7 cellular contexts compared by ENCODE assay signal in the genomic region with DNA sequence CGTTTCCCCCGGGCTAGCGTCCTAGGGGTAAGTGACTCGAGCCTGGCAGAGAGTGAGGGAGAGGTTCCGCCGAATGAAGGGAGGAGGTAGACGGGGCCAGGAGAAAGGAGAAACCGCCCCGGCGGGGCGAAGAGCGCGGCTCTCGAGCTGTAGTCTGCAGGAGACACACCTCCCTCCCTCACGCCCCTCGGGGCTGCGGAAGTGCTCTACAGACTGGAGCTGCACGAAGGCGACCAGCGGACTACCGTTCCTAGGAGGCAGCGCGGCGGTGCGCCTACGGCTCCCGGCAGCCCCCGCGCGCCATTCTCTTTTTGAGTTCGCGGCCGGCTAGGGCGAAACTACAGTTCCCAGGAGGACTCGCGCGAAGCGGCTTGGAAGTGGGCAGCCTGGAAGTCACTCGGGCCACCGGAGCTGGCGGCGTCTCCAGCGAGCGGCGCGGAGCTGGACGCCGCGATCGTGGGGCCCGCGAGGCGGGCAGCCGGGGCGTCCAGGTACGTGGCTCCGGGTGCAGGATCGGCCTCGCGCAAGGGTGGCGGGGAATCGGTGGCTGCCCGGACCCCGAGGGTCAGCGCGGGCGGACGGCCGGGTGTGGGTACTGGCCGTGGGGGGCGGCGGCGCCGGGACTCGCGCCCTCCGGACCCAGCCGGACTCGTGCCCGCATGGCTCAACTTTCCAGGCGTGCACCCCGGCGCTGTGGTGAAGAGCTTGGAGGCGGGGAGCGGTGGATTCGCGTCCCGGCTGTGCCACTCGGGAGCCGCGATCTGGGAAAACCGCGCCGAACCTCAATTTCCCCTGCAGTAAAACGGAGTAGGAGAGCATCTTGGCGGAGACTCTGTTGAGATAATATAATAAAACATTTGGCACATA. TPM values are rescaled to one million over a fixed set of nuclear protein-coding genes. Genes with fewer than 3 reads are reported as not detected.
DNase-seq lines count a peak whose midpoint lies in the region; ATAC-seq, FAIRE-seq and TF ChIP-seq lines count a peak whose summit lies in the region.

A gene with protein sequence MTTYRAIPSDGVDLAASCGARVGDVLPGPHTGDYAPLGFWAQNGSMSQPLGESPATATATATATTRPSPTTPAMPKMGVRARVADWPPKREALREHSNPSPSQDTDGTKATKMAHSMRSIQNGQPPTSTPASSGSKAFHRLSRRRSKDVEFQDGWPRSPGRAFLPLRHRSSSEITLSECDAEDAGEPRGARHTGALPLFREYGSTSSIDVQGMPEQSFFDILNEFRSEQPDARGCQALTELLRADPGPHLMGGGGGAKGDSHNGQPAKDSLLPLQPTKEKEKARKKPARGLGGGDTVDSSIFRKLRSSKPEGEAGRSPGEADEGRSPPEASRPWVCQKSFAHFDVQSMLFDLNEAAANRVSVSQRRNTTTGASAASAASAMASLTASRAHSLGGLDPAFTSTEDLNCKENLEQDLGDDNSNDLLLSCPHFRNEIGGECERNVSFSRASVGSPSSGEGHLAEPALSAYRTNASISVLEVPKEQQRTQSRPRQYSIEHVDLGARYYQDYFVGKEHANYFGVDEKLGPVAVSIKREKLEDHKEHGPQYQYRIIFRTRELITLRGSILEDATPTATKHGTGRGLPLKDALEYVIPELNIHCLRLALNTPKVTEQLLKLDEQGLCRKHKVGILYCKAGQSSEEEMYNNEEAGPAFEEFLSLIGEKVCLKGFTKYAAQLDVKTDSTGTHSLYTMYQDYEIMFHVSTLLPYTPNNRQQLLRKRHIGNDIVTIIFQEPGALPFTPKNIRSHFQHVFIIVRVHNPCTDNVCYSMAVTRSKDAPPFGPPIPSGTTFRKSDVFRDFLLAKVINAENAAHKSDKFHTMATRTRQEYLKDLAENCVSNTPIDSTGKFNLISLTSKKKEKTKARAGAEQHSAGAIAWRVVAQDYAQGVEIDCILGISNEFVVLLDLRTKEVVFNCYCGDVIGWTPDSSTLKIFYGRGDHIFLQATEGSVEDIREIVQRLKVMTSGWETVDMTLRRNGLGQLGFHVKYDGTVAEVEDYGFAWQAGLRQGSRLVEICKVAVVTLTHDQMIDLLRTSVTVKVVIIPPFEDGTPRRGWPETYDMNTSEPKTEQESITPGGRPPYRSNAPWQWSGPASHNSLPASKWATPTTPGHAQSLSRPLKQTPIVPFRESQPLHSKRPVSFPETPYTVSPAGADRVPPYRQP (N-terminal part only) (plus strand): TSS at position 341 of the 867 bp plus-strand sequence. CDS start 174,358 bp downstream, outside the sequence.

- POLR2A ChIA-PET in GM12878 (lab: Charles Lee), result interaction anchor here (0.7 to 4.7 kb wide), 17 partner anchors 8 to 141 kb away, joined by 3 to 34 read pairs (median 4); no protein-coding TSS in a partner anchor

- H3K9me3 ChIP-seq in GM12878 (replicated peaks; ENCODE audit: control insufficient read depth, insufficient read depth, low read length), result no peaks in the 10 kb centered on the region

- CTCF ChIA-PET in GM12878 (lab: Yijun Ruan, JAX), result interaction anchor here (0.7 to 11.9 kb wide), 18 partner anchors 17 to 496 kb away, joined by 3 to 183 read pairs (median 4); a partner anchor contains a TSS

- H3K4me1 ChIP-seq in GM12878 (ENCODE audit: control insufficient read depth, insufficient read depth, low read length), result peaks cover 25% of the 10 kb centered on the region

- H3K36me3 ChIP-seq in GM12878 (ENCODE audit: control insufficient read depth in 2 of 2, insufficient read depth in 2 of 2, low read length in 1 of 2), result peaks cover 0 to 4% of the 10 kb centered on the region in 2 experiments; a peak in 1 of 4 replicates

- peak within 1 kb of the TSS; percentile 88 for H3K9ac ChIP-seq in GM12878 (ENCODE audit: control insufficient read depth, insufficient read depth, low read length)

- BruUV-seq in GM12878 (replicated peaks; lab: Mats Ljungman, UMichigan), result no TSS peak

- H3K79me2 ChIP-seq in GM12878 (ENCODE audit: control insufficient read depth, insufficient read depth, low read length), result peaks cover 51% of the 10 kb centered on the region

- ATAC-seq in GM18508 (IDR thresholded peaks at IDR 0.05; ENCODE audit: insufficient read depth, unreplicated experiment) (peak; percentile 58), HG03025 (IDR thresholded peaks at IDR 0.05; ENCODE audit: low FRiP score, unreplicated experiment) (peak; percentile 76), GM12878 (peak; percentile 92), sciatic nerve (peak; percentile 98)

- no peaks in the 10 kb centered on the region for H4K20me1 ChIP-seq in GM12878 (ENCODE audit: control insufficient read depth, insufficient read depth)

- SMC1A ChIA-PET in GM12878 (lab: Charles Lee; ENCODE audit: uncharacterized antibody, unreplicated experiment), result interaction anchor here (0.9 to 8.8 kb wide), 30 partner anchors 11 to 941 kb away, joined by 3 to 119 read pairs (median 6); a partner anchor contains a TSS

- peak within 1 kb of the TSS; percentile 64 for H3K27ac ChIP-seq in GM12878 (ENCODE audit: control insufficient read depth, insufficient read depth)

- H3K27me3 ChIP-seq in GM12878 (replicated peaks in 1 of 2; ENCODE audit: control insufficient read depth in 2 of 2, insufficient read depth in 2 of 2, low read length in 1 of 2), result no peaks in the 10 kb centered on the region

- 1% methylated on average over 92 of the region's 96 CpGs for WGBS in GM12878 (ENCODE audit: insufficient coverage, insufficient replicate concordance, low lambda C conversion rate, missing lambda C conversion rate)

- intact Hi-C loops in GM12878 (cut with micrococcal nuclease; ENCODE audit: unreplicated experiment) (loop anchor here (1.0 to 5.0 kb wide), 3 partner anchors 100 to 190 kb away; no protein-coding TSS in a partner anchor), sciatic nerve (cut with DNase I) (loop anchor here (10.0 kb wide), 1 partner anchor 188 kb away; no protein-coding TSS in a partner anchor)

- H2AFZ ChIP-seq in GM12878 (ENCODE audit: control insufficient read depth, low read depth, low read length), result peak within 1 kb of the TSS; percentile 95

- peak within 1 kb of the TSS; percentile 97 for H3K4me2 ChIP-seq in GM12878 (ENCODE audit: control insufficient read depth, insufficient read depth)

- peak within 1 kb of the TSS; percentile 98 for H3K4me3 ChIP-seq in GM12878

- no peak for FAIRE-seq in GM12878 (lab: Jason Lieb, UNC)

- RAD21 ChIA-PET in GM12878 (lab: Charles Lee; ENCODE audit: unreplicated experiment), result interaction anchor here (0.7 to 9.9 kb wide), 31 partner anchors 8 to 496 kb away, joined by 3 to 98 read pairs (median 6); a partner anchor contains a TSS

- 0 out of 4 replicates have a peak, but pooled peaks of 1 of the 2 experiments have one; percentile 6 for TF ChIP-seq EP300 in GM12878 (IDR thresholded peaks at IDR 0.05; ENCODE audit: borderline replicate concordance in 1 of 2, control insufficient read depth in 1 of 2, low read depth in 2 of 2, low read length in 2 of 2)

- in situ Hi-C loops in GM12878 (cut with MboI), result no loop called here

- no peak for TF ChIP-seq RAD21 in GM12878 (IDR thresholded peaks at IDR 0.05; ENCODE audit: insufficient read depth, low read depth, low read length)

- TF ChIP-seq POLR2A in GM12878 (IDR thresholded peaks at IDR 0.05; ENCODE audit: low read depth, low read length), result peak; percentile 79

- no peak for TF ChIP-seq CTCF in GM12878 (IDR thresholded peaks at IDR 0.05 in 2 of 3, conservative IDR thresholded peaks at IDR 0.05 in 1 of 3; ENCODE audit: control insufficient read depth in 2 of 3, extremely low read depth in 1 of 3, insufficient read depth in 1 of 3, low read depth in 3 of 3, low read length in 3 of 3)

- DNase-seq in NCI-H2081 (lab: John Stamatoyannopoulos, UW), result peak; percentile 97
- peak; percentile 94 for DNase-seq in T1000 (lab: John Stamatoyannopoulos, UW)
- peak; percentile 83 for DNase-seq in GM12878 (ENCODE audit: low read depth, low spot score)
- peak; percentile 39 to 98 (median 92) for DNase-seq in hypothalamus (lab: John Stamatoyannopoulos, UW)
- peak; percentile 95 for DNase-seq in sciatic nerve (ENCODE audit: low spot score)

TF ChIP-seq in GM12878, 131 proteins besides CTCF, POLR2A, EP300 and RAD21 (continues in another document):
- TF ChIP-seq MXI1 (IDR thresholded peaks at IDR 0.05; ENCODE audit: low read depth, low read length) (peak; percentile 78; the same call in 1 of the 2 replicates), HDGF (IDR thresholded peaks at IDR 0.05) (no peak; the same call in none of the 2 replicates), IKZF2 (IDR thresholded peaks at IDR 0.05) (peak in 1 of 2 experiments; percentile 34; a peak in 1 of 4 replicates), ATF7 (IDR thresholded peaks at IDR 0.05; ENCODE audit: low read depth) (0 out of 2 replicates have a peak, but pooled peaks have one; percentile 8), MEF2A (IDR thresholded peaks at IDR 0.05; ENCODE audit: insufficient read depth, low read depth, low read length) (0 out of 2 replicates have a peak, but pooled peaks have one; percentile 30), MYC (IDR thresholded peaks at IDR 0.05; ENCODE audit: insufficient read depth, insufficient read length, insufficient replicate concordance, low read length, severe bottlenecking) (peak; percentile 37), BACH1 (IDR thresholded peaks at IDR 0.05; ENCODE audit: borderline replicate concordance) (peak; percentile 71; the same call in 1 of the 2 replicates), YY1 (IDR thresholded peaks at IDR 0.05; ENCODE audit: low read depth, low read length) (peak; percentile 92), RB1 (IDR thresholded peaks at IDR 0.05; ENCODE audit: borderline replicate concordance) (peak; percentile 57; the same call in 1 of the 2 replicates), ZNF207 (IDR thresholded peaks at IDR 0.05; ENCODE audit: borderline replicate concordance) (0 out of 2 replicates have a peak, but pooled peaks have one; percentile 39)

RNA-seq across cellular contexts. Expression of the gene that starts here (rescaled TPM):
- total RNA-seq in GM12878 (2013; cell fraction: nucleolus; rRNA removed), result 281 and 318 TPM in 2 replicates
- total RNA-seq in GM12878 (2014; rRNA removed) (21.8 and 23.7 TPM in 2 replicates), GM12878 (2014; rRNA removed; fragmentation: Illumina TruSeq; extraction: Trizol) (25.1 and 25.2 TPM in 2 replicates), GM12878 (2021) (66.2 and 71.1 TPM in 2 replicates), sciatic nerve (26.1 TPM)
- 10.4 TPM for polyA plus RNA-seq in GM12878 (2011; ENCODE audit: low read depth)
- polyA plus RNA-seq in GM12878 (2011; rRNA removed) (8.5 and 14.3 TPM in 2 replicates), GM12878 (2014; fragmentation: Illumina TruSeq; extraction: Trizol) (14.5 and 19.1 TPM in 2 replicates), GM12878 (2014; fragmentation: Nextera tagmentation; extraction: Ambion mirVana) (under 1 TPM; 0.24 to 0.63 TPM), GM12878 (2014; rRNA removed) (19.2 and 24.2 TPM in 2 replicates), GM12878 (2016; fragmentation: Nextera tagmentation; extraction: Ambion mirVana) (10 to 100 TPM; 17.7 to 23.3 TPM)
- 10.2 and 16.8 TPM in 2 replicates for polyA plus RNA-seq in GM12878 (2011; cell fraction: cytosol; rRNA removed)
- polyA plus RNA-seq in GM12878 (2011; cell fraction: nucleus; rRNA removed), result 17.8 and 28.7 TPM in 2 replicates
- polyA plus RNA-seq in GM12878 (2012), result 19.0 and 28.9 TPM in 2 replicates
- polyA minus RNA-seq in GM12878 (2011; rRNA and poly(A)+ RNA removed), result 33.6 and 41.5 TPM in 2 replicates
- polyA minus RNA-seq in GM12878 (2011; cell fraction: cytosol; rRNA and poly(A)+ RNA removed), result 32.3 and 34.3 TPM in 2 replicates
- polyA minus RNA-seq in GM12878 (2011; cell fraction: nucleus; rRNA and poly(A)+ RNA removed), result 23.3 and 46.3 TPM in 2 replicates

Comparison
In these comparisons a context has a peak if more than half of its experiments do, and no peak if none do; other contexts are left out.
1. Peak in every context shown above with its lines: DNase-seq, ATAC-seq, H3K4me3 ChIP-seq and H3K27ac ChIP-seq.